ENCODE assay signal across 8 cellular contexts in genomic region chr2:232419245-232420072, GRCh38. TPM values are rescaled to one million over a fixed set of nuclear protein-coding genes. Genes with fewer than 3 reads are reported as not detected.
DNase-seq lines count a peak whose midpoint lies in the region; ATAC-seq, FAIRE-seq and TF ChIP-seq lines count a peak whose summit lies in the region.

No MANE protein-coding gene starts in this region.

- peak overlapping the region; percentile 6 for H4K12ac ChIP-seq in trophoblast cell (ENCODE audit: low read depth, low read length)

- no peak for TF ChIP-seq POLR2A in esophagus muscularis mucosa (IDR thresholded peaks at IDR 0.05; ENCODE audit: low read depth)
- TF ChIP-seq POLR2A in H54 (IDR thresholded peaks at IDR 0.05; ENCODE audit: low read depth, low read length): no peak

- H2BK5ac ChIP-seq in trophoblast cell (ENCODE audit: low read depth, low read length, poor library complexity): no peak overlapping the region

- no peak overlapping the region for H2BK12ac ChIP-seq in trophoblast cell (ENCODE audit: low read length)

- no peak overlapping the region for H4K91ac ChIP-seq in trophoblast cell (ENCODE audit: low read depth, low read length)

- H2BK120ac ChIP-seq in trophoblast cell (ENCODE audit: insufficient read depth, low read length, poor library complexity): no peak overlapping the region

- peaks cover 0 to 11% (median 2%) of the 10 kb centered on the region in 8 donors for H3K9me3 Mint-ChIP-seq in CD4-positive, alpha-beta memory T cell

- no peak overlapping the region for H3K27ac ChIP-seq in CD4-positive, alpha-beta memory T cell (ENCODE audit: low read depth, low read length)
- no peak overlapping the region for H3K27ac ChIP-seq in esophagus muscularis mucosa (replicated peaks in 1 of 4)
- no peak overlapping the region for H3K27ac ChIP-seq in trophoblast cell (ENCODE audit: low read depth, low read length)

- no peaks in the 10 kb centered on the region for H3K79me2 ChIP-seq in trophoblast cell (ENCODE audit: control insufficient read depth, insufficient read depth, low read length, poor library complexity)

- H3K4me3 Mint-ChIP-seq in CD4-positive, alpha-beta memory T cell: peak overlapping the region in 6 of 8 donors; percentile 38 to 77 (median 72)

- POLR2A ChIA-PET in CD4-positive, alpha-beta memory T cell (lab: Charles Lee; ENCODE audit: partially characterized antibody): no interaction called here

- FAIRE-seq in H54 (lab: Jason Lieb, UNC): no peak

- CTCF ChIA-PET in CD4-positive, alpha-beta memory T cell (lab: Charles Lee; ENCODE audit: partially characterized antibody): no interaction called here

- H3K27me3 ChIP-seq in CD4-positive, alpha-beta memory T cell (ENCODE audit: insufficient read depth, low read length): no peaks in the 10 kb centered on the region
- H3K27me3 ChIP-seq in esophagus muscularis mucosa: peaks cover 0 to 97% (median 34%) of the 10 kb centered on the region in 4 donors
- H3K27me3 ChIP-seq in trophoblast cell (ENCODE audit: insufficient read depth, low read length): peaks cover 35% of the 10 kb centered on the region

- no peak overlapping the region for H4K8ac ChIP-seq in trophoblast cell (ENCODE audit: low read depth, low read length)

- no peak for TF ChIP-seq CTCF in esophagus muscularis mucosa (IDR thresholded peaks at IDR 0.05)

- H2AFZ ChIP-seq in trophoblast cell (ENCODE audit: insufficient read depth, low read length, poor library complexity): no peak overlapping the region

- no peak overlapping the region for H3K4ac ChIP-seq in trophoblast cell (ENCODE audit: low read depth, low read length)

- H3K18ac ChIP-seq in trophoblast cell (ENCODE audit: low read length): no peak overlapping the region

- H3K4me1 ChIP-seq in CD4-positive, alpha-beta memory T cell (ENCODE audit: insufficient read depth, low read length): peaks cover 3% of the 10 kb centered on the region
- H3K4me1 ChIP-seq in esophagus muscularis mucosa (peaks cover 18 to 32% (median 26%) of the 10 kb centered on the region in 4 donors), trophoblast cell (ENCODE audit: control insufficient read depth in 1 of 2, insufficient read depth in 2 of 2, low read length in 2 of 2) (peaks cover 21 to 25% of the 10 kb centered on the region in 2 experiments)

- H3K4me3 ChIP-seq in CD4-positive, alpha-beta memory T cell (ENCODE audit: low read length in 2 of 2): no peak overlapping the region
- H3K4me3 ChIP-seq in Jurkat, Clone E6-1 (ENCODE audit: low read length): peak overlapping the region; percentile 35
- H3K4me3 ChIP-seq in esophagus muscularis mucosa (peak overlapping the region; percentile 39 to 52 (median 44)), trophoblast cell (ENCODE audit: low read depth, low read length) (peak overlapping the region; percentile 25)

- ATAC-seq in GM19351 (IDR thresholded peaks at IDR 0.05; ENCODE audit: unreplicated experiment) (no peak), HG03469 (IDR thresholded peaks at IDR 0.05; ENCODE audit: unreplicated experiment) (no peak)

- no peak for DNase-seq in CD4-positive, alpha-beta memory T cell
- DNase-seq in Jurkat, Clone E6-1 (ENCODE audit: low read depth, low spot score): no peak
- DNase-seq in esophagus muscularis mucosa (ENCODE audit: extremely low spot score) (no peak), trophoblast cell (peak in 1 of 2 donors; percentile 19), activated gamma-delta T cell (lab: John Stamatoyannopoulos, UW) (no peak), H54 (ENCODE audit: insufficient read length, low spot score) (no peak)

- intact Hi-C loops in CD4-positive, alpha-beta memory T cell (cut with micrococcal nuclease): no loop called here
- intact Hi-C loops in esophagus muscularis mucosa (cut with DNase I): no loop called here

- no peaks in the 10 kb centered on the region for H3K36me3 Mint-ChIP-seq in CD4-positive, alpha-beta memory T cell

- H2AK5ac ChIP-seq in trophoblast cell (ENCODE audit: low read length): no peak overlapping the region

- H3K4me1 Mint-ChIP-seq in CD4-positive, alpha-beta memory T cell: peaks cover 5 to 29% (median 12%) of the 10 kb centered on the region in 4 donors

- peak overlapping the region; percentile 76 for H3K4me2 ChIP-seq in trophoblast cell (ENCODE audit: low read length)

- WGBS in esophagus muscularis mucosa: 4% methylated on average over 9 of the region's 79 CpGs
- WGBS in trophoblast cell (ENCODE audit: extremely low coverage, insufficient coverage, insufficient read length): no CpG with 5 or more reads among the region's 79 CpGs

- H3K36me3 ChIP-seq in CD4-positive, alpha-beta memory T cell (ENCODE audit: insufficient read depth, low read length): no peaks in the 10 kb centered on the region
- H3K36me3 ChIP-seq in esophagus muscularis mucosa (no peaks in the 10 kb centered on the region), trophoblast cell (ENCODE audit: control insufficient read depth in 1 of 2, insufficient read depth in 2 of 2, low read length in 2 of 2) (no peaks in the 10 kb centered on the region)

- H3K79me1 ChIP-seq in trophoblast cell (ENCODE audit: low read length): no peaks in the 10 kb centered on the region

- H3K14ac ChIP-seq in trophoblast cell (ENCODE audit: low read length): no peak overlapping the region

- H3K9me3 ChIP-seq in CD4-positive, alpha-beta memory T cell (ENCODE audit: control insufficient read depth in 1 of 2, low read length in 2 of 2): no peaks in the 10 kb centered on the region
- peaks cover 0 to 9% (median 8%) of the 10 kb centered on the region in 4 donors for H3K9me3 ChIP-seq in esophagus muscularis mucosa
- peaks cover 13% of the 10 kb centered on the region for H3K9me3 ChIP-seq in trophoblast cell (ENCODE audit: insufficient read depth, low read depth, low read length)

- TF ChIP-seq EP300 in esophagus muscularis mucosa (IDR thresholded peaks at IDR 0.05): no peak

- H3K9ac ChIP-seq in trophoblast cell (ENCODE audit: low read length): no peak overlapping the region

- H3K27me3 Mint-ChIP-seq in CD4-positive, alpha-beta memory T cell: peaks cover 36 to 42% of the 10 kb centered on the region in 2 donors

- no peak overlapping the region for H3K27ac Mint-ChIP-seq in CD4-positive, alpha-beta memory T cell

- no peak overlapping the region for H3K23ac ChIP-seq in trophoblast cell (ENCODE audit: low read length)

RNA-seq across cellular contexts. Expression of gene ALPG, which starts 12.8 kb away (rescaled TPM):
- not detected for total RNA-seq in CD4-positive, alpha-beta memory T cell
- not detected for polyA plus RNA-seq in CD4-positive, alpha-beta memory T cell
- polyA plus RNA-seq in Jurkat, Clone E6-1 (2012; ENCODE audit: insufficient read depth, insufficient read length): not detected
- not detected for total RNA-seq in esophagus muscularis mucosa
- 0.11 TPM in 2 replicates for polyA plus RNA-seq in trophoblast cell (2013)

RNA-seq across cellular contexts. Expression of gene ALPI, which starts 36.5 kb away (rescaled TPM):
- total RNA-seq in CD4-positive, alpha-beta memory T cell: not detected
- polyA plus RNA-seq in CD4-positive, alpha-beta memory T cell: not detected
- polyA plus RNA-seq in Jurkat, Clone E6-1 (2012; ENCODE audit: insufficient read depth, insufficient read length): not detected
- under 1 TPM in 1 of 4 donors, not detected in 3; 0.17 TPM for total RNA-seq in esophagus muscularis mucosa
- polyA plus RNA-seq in trophoblast cell (2013): not detected in 2 replicates

RNA-seq across cellular contexts. Expression of gene ALPP, which starts 40.9 kb away (rescaled TPM):
- total RNA-seq in CD4-positive, alpha-beta memory T cell: not detected
- not detected for polyA plus RNA-seq in CD4-positive, alpha-beta memory T cell
- polyA plus RNA-seq in Jurkat, Clone E6-1 (2012; ENCODE audit: insufficient read depth, insufficient read length): not detected
- under 1 TPM in 1 of 4 donors, not detected in 3; 0.06 TPM for total RNA-seq in esophagus muscularis mucosa
- polyA plus RNA-seq in trophoblast cell (2013): 0.21 and 0.25 TPM in 2 replicates

Comparison
In these comparisons a context has a peak if more than half of its experiments do, and no peak if none do; other contexts are left out.
1. H3K4me3 ChIP-seq: peak in Jurkat, Clone E6-1 (single experiment), esophagus muscularis mucosa (4 of 4) and trophoblast cell (single experiment); none in CD4-positive, alpha-beta memory T cell (0 of 2).